2 cellular contexts compared by ENCODE assay signal in the genomic region with DNA sequence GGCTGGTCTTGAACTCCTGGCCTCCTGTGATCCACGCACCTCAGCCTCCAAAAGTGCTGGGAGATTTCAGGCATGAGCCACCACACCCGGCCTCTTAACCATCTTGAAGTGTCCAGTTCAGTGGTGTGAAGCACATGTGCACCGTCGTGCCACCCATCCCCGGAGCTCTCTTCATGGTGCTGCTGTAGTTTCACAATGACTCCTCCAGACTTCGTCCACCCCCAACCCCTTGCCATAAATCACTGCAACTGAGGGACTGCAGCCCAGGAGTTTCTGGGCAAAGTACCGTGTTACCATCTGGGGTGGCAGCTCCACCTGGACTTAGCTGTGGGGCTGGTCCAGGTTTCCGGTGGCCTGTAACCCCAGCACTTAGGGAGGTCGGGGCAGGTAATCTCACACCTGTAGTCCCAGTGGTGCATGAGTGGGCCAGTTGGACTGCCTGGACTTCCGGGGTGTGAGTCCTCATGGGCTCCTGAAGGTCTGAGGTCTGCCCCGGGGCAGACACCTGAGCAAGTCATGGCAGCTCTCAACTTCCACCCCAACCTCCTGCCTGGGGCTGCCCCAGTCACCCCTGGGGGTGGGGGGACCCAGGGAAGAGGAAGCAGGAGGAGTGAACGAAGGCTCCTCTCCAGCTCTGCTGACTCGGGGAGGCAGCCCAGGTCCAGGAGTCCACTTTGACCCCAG.
TF ChIP-seq lines count a peak whose summit lies in the region.

No MANE protein-coding gene starts in this region.

TF ChIP-seq in HEK293, 187 proteins besides CTCF, POLR2A, EP300 and RAD21:
- TF ChIP-seq, protein P1, sequence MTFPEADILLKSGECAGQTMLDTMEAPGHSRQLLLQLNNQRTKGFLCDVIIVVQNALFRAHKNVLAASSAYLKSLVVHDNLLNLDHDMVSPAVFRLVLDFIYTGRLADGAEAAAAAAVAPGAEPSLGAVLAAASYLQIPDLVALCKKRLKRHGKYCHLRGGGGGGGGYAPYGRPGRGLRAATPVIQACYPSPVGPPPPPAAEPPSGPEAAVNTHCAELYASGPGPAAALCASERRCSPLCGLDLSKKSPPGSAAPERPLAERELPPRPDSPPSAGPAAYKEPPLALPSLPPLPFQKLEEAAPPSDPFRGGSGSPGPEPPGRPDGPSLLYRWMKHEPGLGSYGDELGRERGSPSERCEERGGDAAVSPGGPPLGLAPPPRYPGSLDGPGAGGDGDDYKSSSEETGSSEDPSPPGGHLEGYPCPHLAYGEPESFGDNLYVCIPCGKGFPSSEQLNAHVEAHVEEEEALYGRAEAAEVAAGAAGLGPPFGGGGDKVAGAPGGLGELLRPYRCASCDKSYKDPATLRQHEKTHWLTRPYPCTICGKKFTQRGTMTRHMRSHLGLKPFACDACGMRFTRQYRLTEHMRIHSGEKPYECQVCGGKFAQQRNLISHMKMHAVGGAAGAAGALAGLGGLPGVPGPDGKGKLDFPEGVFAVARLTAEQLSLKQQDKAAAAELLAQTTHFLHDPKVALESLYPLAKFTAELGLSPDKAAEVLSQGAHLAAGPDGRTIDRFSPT (tag by site-specific recombination; IDR thresholded peaks at IDR 0.05), result no peak
- TF ChIP-seq IKZF3 (tag by site-specific recombination; IDR thresholded peaks at IDR 0.05), result no peak
- TF ChIP-seq EGR2 (tag by site-specific recombination; IDR thresholded peaks at IDR 0.05; ENCODE audit: low read depth), result peak; percentile 21; the same call in 1 of the 2 replicates
- TF ChIP-seq ZNF24 (tag by site-specific recombination; IDR thresholded peaks at IDR 0.05), result no peak
- TF ChIP-seq, protein P2, sequence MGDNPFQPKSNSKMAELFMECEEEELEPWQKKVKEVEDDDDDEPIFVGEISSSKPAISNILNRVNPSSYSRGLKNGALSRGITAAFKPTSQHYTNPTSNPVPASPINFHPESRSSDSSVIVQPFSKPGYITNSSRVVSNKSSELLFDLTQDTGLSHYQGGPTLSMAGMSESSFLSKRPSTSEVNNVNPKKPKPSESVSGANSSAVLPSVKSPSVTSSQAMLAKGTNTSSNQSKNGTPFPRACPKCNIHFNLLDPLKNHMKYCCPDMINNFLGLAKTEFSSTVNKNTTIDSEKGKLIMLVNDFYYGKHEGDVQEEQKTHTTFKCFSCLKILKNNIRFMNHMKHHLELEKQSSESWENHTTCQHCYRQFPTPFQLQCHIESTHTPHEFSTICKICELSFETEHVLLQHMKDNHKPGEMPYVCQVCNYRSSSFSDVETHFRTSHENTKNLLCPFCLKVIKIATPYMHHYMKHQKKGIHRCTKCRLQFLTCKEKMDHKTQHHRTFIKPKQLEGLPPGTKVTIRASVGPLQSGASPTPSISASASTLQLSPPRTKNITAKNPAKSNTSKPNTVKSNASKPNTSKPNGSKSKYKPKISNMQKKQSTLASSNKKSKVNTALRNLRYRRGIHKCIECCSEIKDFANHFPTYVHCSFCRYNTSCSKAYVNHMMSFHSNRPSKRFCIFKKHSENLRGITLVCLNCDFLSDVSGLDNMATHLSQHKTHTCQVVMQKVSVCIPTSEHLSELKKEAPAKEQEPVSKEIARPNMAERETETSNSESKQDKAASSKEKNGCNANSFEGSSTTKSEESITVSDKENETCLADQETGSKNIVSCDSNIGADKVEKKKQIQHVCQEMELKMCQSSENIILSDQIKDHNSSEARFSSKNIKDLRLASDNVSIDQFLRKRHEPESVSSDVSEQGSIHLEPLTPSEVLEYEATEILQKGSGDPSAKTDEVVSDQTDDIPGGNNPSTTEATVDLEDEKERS (tag by site-specific recombination; IDR thresholded peaks at IDR 0.05), result no peak
- 0 out of 2 replicates have a peak, but pooled peaks have one; percentile 13 for TF ChIP-seq ZFHX2 (tag by site-specific recombination; conservative IDR thresholded peaks at IDR 0.05)

TF ChIP-seq in HEK293T, 16 proteins besides CTCF, POLR2A, EP300 and RAD21 (continued from another document):
- TF ChIP-seq ELF4 (IDR thresholded peaks at IDR 0.05), result no peak
- TF ChIP-seq ZNF384 (IDR thresholded peaks at IDR 0.05), result no peak
- no peak for TF ChIP-seq L3MBTL2 (conservative IDR thresholded peaks at IDR 0.05)
- TF ChIP-seq HDGF (IDR thresholded peaks at IDR 0.05; ENCODE audit: borderline replicate concordance), result no peak
- no peak for TF ChIP-seq SUZ12 (IDR thresholded peaks at IDR 0.05)
- TF ChIP-seq FOXM1 (IDR thresholded peaks at IDR 0.05; ENCODE audit: borderline replicate concordance), result no peak
- TF ChIP-seq CTBP1 (IDR thresholded peaks at IDR 0.05; ENCODE audit: borderline replicate concordance), result no peak
- TF ChIP-seq FOXA1 (IDR thresholded peaks at IDR 0.05), result no peak
- TF ChIP-seq SP1 (IDR thresholded peaks at IDR 0.05), result no peak
